Comparison of ENCODE assay signal across 8 cellular contexts in the genomic region with DNA sequence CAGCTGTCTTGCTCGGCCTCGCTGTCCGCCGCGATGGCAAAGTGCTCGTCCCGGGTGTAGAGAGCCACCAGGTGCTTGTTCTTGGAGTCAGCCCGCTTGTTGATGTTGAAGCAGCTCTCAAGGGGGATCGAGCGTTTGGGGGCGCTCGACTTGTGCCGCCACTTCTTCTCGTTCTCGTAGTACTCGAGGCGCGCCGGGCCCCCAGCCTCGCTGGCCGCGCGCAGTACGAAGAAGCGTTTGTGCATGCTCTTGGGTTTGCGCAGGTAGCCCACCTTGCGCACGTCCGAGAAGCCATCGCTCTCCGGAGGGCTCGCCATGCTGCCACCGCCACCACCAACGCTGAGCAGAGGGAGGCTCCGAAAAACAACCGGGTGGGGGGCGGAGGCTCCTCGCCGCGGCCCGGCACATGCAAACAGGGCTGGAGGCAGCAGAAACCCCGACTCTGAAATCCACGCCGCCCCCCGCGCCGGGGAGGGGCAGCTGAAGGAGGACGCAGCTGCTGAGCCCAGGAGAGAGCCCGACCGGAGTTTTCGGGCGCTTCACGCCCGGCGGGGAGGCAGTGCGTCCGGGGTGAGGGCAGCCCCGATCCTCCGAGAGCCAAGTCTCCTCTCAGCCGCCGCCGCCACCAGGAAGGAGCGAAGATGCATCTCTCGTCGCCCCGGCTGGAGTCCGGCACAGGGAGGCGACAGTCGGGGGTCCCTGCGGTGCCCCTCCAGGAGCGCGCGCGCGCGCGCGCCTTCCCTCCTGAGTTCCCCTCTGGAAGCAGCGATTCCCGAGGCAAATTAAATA. TPM values are rescaled to one million over a fixed set of nuclear protein-coding genes. Genes with fewer than 3 reads are reported as not detected.
DNase-seq lines count a peak whose midpoint lies in the region; ATAC-seq and TF ChIP-seq lines count a peak whose summit lies in the region.

No MANE protein-coding gene starts in this region.

- peak overlapping the region; percentile 68 to 72 for H3K9ac ChIP-seq in stomach smooth muscle (ENCODE audit: low read length in 2 of 2)

- no peaks in the 10 kb centered on the region for H3K9me3 ChIP-seq in stomach smooth muscle (ENCODE audit: control insufficient read depth in 2 of 2, low read length in 2 of 2)

- intact Hi-C loops in activated CD4-positive, alpha-beta T cell treated with anti-CD3 and anti-CD28 coated beads, Interleukin-2, amount 10 ng/mL, durations not matched to agents 24 days and 14 days (cut with micrococcal nuclease): loop anchor here (1.0 to 10.0 kb wide), 5 partner anchors 7 to 666 kb away; a partner anchor contains a TSS

- peak; percentile 50 for DNase-seq in AG10803 (ENCODE audit: low read depth)
- DNase-seq in activated CD4-positive, alpha-beta T cell treated with anti-CD3 and anti-CD28 coated beads, Interleukin-2, amount 10 ng/mL, durations not matched to agents 24 days and 14 days: peak; percentile 84
- peak; percentile 21 to 24 (median 22) for DNase-seq in effector memory CD8-positive, alpha-beta T cell
- DNase-seq in mesothelial cell of epicardium (ENCODE audit: low spot score in 2 of 2, unreplicated experiment in 2 of 2): peak; percentile 30 to 72
- DNase-seq in NCI-H1930 (lab: John Stamatoyannopoulos, UW): no peak

- peaks cover 5% of the 10 kb centered on the region for H3K27me3 Mint-ChIP-seq in activated CD4-positive, alpha-beta T cell treated with anti-CD3 and anti-CD28 coated beads, Interleukin-2, amount 10 ng/mL, durations not matched to agents 24 days and 14 days
- peaks cover 11 to 17% of the 10 kb centered on the region in 2 donors for H3K27me3 Mint-ChIP-seq in effector memory CD8-positive, alpha-beta T cell
- peaks cover 2% of the 10 kb centered on the region for H3K27me3 Mint-ChIP-seq in mesothelial cell of epicardium (ENCODE audit: low read depth)

- H3K36me3 Mint-ChIP-seq in activated CD4-positive, alpha-beta T cell treated with anti-CD3 and anti-CD28 coated beads, Interleukin-2, amount 10 ng/mL, durations not matched to agents 24 days and 14 days (ENCODE audit: low read depth): peaks cover 4% of the 10 kb centered on the region
- H3K36me3 Mint-ChIP-seq in effector memory CD8-positive, alpha-beta T cell (ENCODE audit: insufficient read depth): no peaks in the 10 kb centered on the region
- peaks cover 20% of the 10 kb centered on the region for H3K36me3 Mint-ChIP-seq in mesothelial cell of epicardium

- peak overlapping the region; percentile 89 for H3K27ac ChIP-seq in stomach smooth muscle (ENCODE audit: low read length)

- H3K4me3 Mint-ChIP-seq in activated CD4-positive, alpha-beta T cell treated with anti-CD3 and anti-CD28 coated beads, Interleukin-2, amount 10 ng/mL, durations not matched to agents 24 days and 14 days: peak overlapping the region; percentile 81
- H3K4me3 Mint-ChIP-seq in effector memory CD8-positive, alpha-beta T cell: peak overlapping the region; percentile 81 to 83
- H3K4me3 Mint-ChIP-seq in mesothelial cell of epicardium: peak overlapping the region; percentile 91

- no peaks in the 10 kb centered on the region for H3K9me3 Mint-ChIP-seq in activated CD4-positive, alpha-beta T cell treated with anti-CD3 and anti-CD28 coated beads, Interleukin-2, amount 10 ng/mL, durations not matched to agents 24 days and 14 days
- no peaks in the 10 kb centered on the region for H3K9me3 Mint-ChIP-seq in effector memory CD8-positive, alpha-beta T cell
- no peaks in the 10 kb centered on the region for H3K9me3 Mint-ChIP-seq in mesothelial cell of epicardium

- H3K4me3 ChIP-seq in AG10803 (ENCODE audit: low read length): peak overlapping the region; percentile 86
- peak overlapping the region; percentile 79 to 82 for H3K4me3 ChIP-seq in stomach smooth muscle (ENCODE audit: low read length in 2 of 2)

- peak; percentile 22 for TF ChIP-seq CTCF in AG10803 (conservative IDR thresholded peaks at IDR 0.05; ENCODE audit: low read length)
- no peak for TF ChIP-seq CTCF in mesothelial cell of epicardium (IDR thresholded peaks at IDR 0.05; ENCODE audit: unreplicated experiment)

- peak overlapping the region; percentile 72 for H3K27ac Mint-ChIP-seq in activated CD4-positive, alpha-beta T cell treated with anti-CD3 and anti-CD28 coated beads, Interleukin-2, amount 10 ng/mL, durations not matched to agents 24 days and 14 days
- peak overlapping the region in 1 of 2 donors; percentile 79 for H3K27ac Mint-ChIP-seq in effector memory CD8-positive, alpha-beta T cell
- peak overlapping the region; percentile 94 for H3K27ac Mint-ChIP-seq in mesothelial cell of epicardium

- H3K36me3 ChIP-seq in stomach smooth muscle (ENCODE audit: control insufficient read depth in 2 of 2, insufficient read depth in 2 of 2, low read length in 2 of 2): no peaks in the 10 kb centered on the region

- H3K4me1 ChIP-seq in stomach smooth muscle (ENCODE audit: control insufficient read depth, insufficient read depth, low read length): peaks cover 55% of the 10 kb centered on the region

- ATAC-seq in GM19324 (IDR thresholded peaks at IDR 0.05; ENCODE audit: low FRiP score, unreplicated experiment): peak; percentile 33
- peak; percentile 34 for ATAC-seq in HG03571 (IDR thresholded peaks at IDR 0.05; ENCODE audit: unreplicated experiment)
- peak; percentile 31 for ATAC-seq in effector memory CD8-positive, alpha-beta T cell (replicated peaks)

- H3K27me3 ChIP-seq in stomach smooth muscle (ENCODE audit: control insufficient read depth in 1 of 2, insufficient read depth in 2 of 2, low read length in 2 of 2): no peaks in the 10 kb centered on the region

- peaks cover 38% of the 10 kb centered on the region for H3K4me1 Mint-ChIP-seq in activated CD4-positive, alpha-beta T cell treated with anti-CD3 and anti-CD28 coated beads, Interleukin-2, amount 10 ng/mL, durations not matched to agents 24 days and 14 days
- H3K4me1 Mint-ChIP-seq in effector memory CD8-positive, alpha-beta T cell (ENCODE audit: low read depth in 2 of 2): peaks cover 10 to 17% of the 10 kb centered on the region in 2 donors
- H3K4me1 Mint-ChIP-seq in mesothelial cell of epicardium: peaks cover 61% of the 10 kb centered on the region

RNA-seq across cellular contexts. Expression of a gene that starts 1.0 kb away (rescaled TPM):
- 4.7 and 4.8 TPM in 2 replicates for total RNA-seq in activated CD4-positive, alpha-beta T cell treated with anti-CD3 and anti-CD28 coated beads, Interleukin-2, amount 10 ng/mL, durations not matched to agents 24 days and 14 days
- total RNA-seq in mesothelial cell of epicardium: 57.9 to 66.2 TPM (median 64.2 TPM) in 3 replicates

RNA-seq across cellular contexts. Expression of a gene that starts 37.2 kb away (rescaled TPM):
- total RNA-seq in activated CD4-positive, alpha-beta T cell treated with anti-CD3 and anti-CD28 coated beads, Interleukin-2, amount 10 ng/mL, durations not matched to agents 24 days and 14 days: 41.3 and 44.7 TPM in 2 replicates
- 33.1 to 42.2 TPM (median 40.9 TPM) in 3 replicates for total RNA-seq in mesothelial cell of epicardium

Comparison
In these comparisons a context has a peak if more than half of its experiments do, and no peak if none do; other contexts are left out.
1. DNase-seq: peak in AG10803 (single experiment), activated CD4-positive, alpha-beta T cell treated with anti-CD3 and anti-CD28 coated beads, Interleukin-2, amount 10 ng/mL, durations not matched to agents 24 days and 14 days (single experiment), effector memory CD8-positive, alpha-beta T cell (3 of 3) and mesothelial cell of epicardium (2 of 2); none in NCI-H1930 (0 of 2).
2. RNA of a gene that starts 1.0 kb away (total RNA-seq): 57.9 to 66.2 TPM in mesothelial cell of epicardium; 4.7 to 4.8 TPM in activated CD4-positive, alpha-beta T cell treated with anti-CD3 and anti-CD28 coated beads, Interleukin-2, amount 10 ng/mL, durations not matched to agents 24 days and 14 days; every median in the first group is over 10 times any median in the second.
3. Peak in every context shown above with its lines, with median percentiles within 50 percentile points of each other: ATAC-seq and H3K4me3 Mint-ChIP-seq.